ENCODE assay signal across 1 cellular context in genomic region chr7:466465-467191, GRCh38.
TF ChIP-seq lines count a peak whose summit lies in the region.

No MANE protein-coding gene starts in this region.

TF ChIP-seq in HepG2, 621 proteins besides CTCF, POLR2A, EP300 and RAD21:
- TF ChIP-seq ARID4A (CRISPR knock-in tag; IDR thresholded peaks at IDR 0.05; ENCODE audit: borderline replicate concordance) (no peak), TRIM24 (CRISPR knock-in tag; IDR thresholded peaks at IDR 0.05) (no peak), PCBP1 (IDR thresholded peaks at IDR 0.05; ENCODE audit: borderline replicate concordance, low read depth, low read length) (0 out of 2 replicates have a peak, but pooled peaks have one; percentile 5), ZFX (CRISPR knock-in tag; IDR thresholded peaks at IDR 0.05; ENCODE audit: low read depth) (no peak), PCBP2 (optimal IDR thresholded peaks at IDR 0.05; ENCODE audit: low read depth, low read length, poor library complexity, severe bottlenecking) (peak; percentile 93), DZIP1 (CRISPR knock-in tag; IDR thresholded peaks at IDR 0.05) (no peak), FOSL2 (CRISPR knock-in tag; IDR thresholded peaks at IDR 0.05) (no peak), ETV5 (CRISPR knock-in tag; IDR thresholded peaks at IDR 0.05; ENCODE audit: borderline replicate concordance) (no peak), RXRB (CRISPR knock-in tag; IDR thresholded peaks at IDR 0.05; ENCODE audit: borderline replicate concordance) (no peak), ZNF263 (CRISPR knock-in tag; IDR thresholded peaks at IDR 0.05) (peak; percentile 94), ZFP82 (CRISPR knock-in tag; IDR thresholded peaks at IDR 0.05; ENCODE audit: borderline replicate concordance) (no peak), NFE2L1 (CRISPR knock-in tag; IDR thresholded peaks at IDR 0.05; ENCODE audit: borderline replicate concordance) (no peak), ZSCAN12 (CRISPR knock-in tag; IDR thresholded peaks at IDR 0.05) (no peak), E2F5 (CRISPR knock-in tag; conservative IDR thresholded peaks at IDR 0.05) (no peak), MATR3 (CRISPR knock-in tag; IDR thresholded peaks at IDR 0.05) (no peak), ZNF354B (CRISPR knock-in tag; IDR thresholded peaks at IDR 0.05) (no peak), SRSF9 (IDR thresholded peaks at IDR 0.05; ENCODE audit: borderline replicate concordance, insufficient read depth, low read depth, low read length, poor library complexity, severe bottlenecking) (no peak), KMT2A (CRISPR knock-in tag; IDR thresholded peaks at IDR 0.05) (no peak)
